In genomic region chr6:12336121-12336971, GRCh38 we compare ENCODE assay signal across 1 cellular context.
TF ChIP-seq lines count a peak whose summit lies in the region.

No MANE protein-coding gene starts in this region.

TF ChIP-seq in H1, 55 proteins besides CTCF, POLR2A, EP300 and RAD21 (continued from another document):
- TF ChIP-seq NRF1 (IDR thresholded peaks at IDR 0.05; ENCODE audit: low read depth, low read length) (no peak), SAP30 (IDR thresholded peaks at IDR 0.05; ENCODE audit: insufficient read depth, insufficient replicate concordance, low read length) (no peak), CHD2 (IDR thresholded peaks at IDR 0.05; ENCODE audit: low read length) (no peak), KDM1A (IDR thresholded peaks at IDR 0.05; ENCODE audit: borderline replicate concordance, low read length) (no peak)
